ENCODE assay signal across 13 cellular contexts in the genomic region with DNA sequence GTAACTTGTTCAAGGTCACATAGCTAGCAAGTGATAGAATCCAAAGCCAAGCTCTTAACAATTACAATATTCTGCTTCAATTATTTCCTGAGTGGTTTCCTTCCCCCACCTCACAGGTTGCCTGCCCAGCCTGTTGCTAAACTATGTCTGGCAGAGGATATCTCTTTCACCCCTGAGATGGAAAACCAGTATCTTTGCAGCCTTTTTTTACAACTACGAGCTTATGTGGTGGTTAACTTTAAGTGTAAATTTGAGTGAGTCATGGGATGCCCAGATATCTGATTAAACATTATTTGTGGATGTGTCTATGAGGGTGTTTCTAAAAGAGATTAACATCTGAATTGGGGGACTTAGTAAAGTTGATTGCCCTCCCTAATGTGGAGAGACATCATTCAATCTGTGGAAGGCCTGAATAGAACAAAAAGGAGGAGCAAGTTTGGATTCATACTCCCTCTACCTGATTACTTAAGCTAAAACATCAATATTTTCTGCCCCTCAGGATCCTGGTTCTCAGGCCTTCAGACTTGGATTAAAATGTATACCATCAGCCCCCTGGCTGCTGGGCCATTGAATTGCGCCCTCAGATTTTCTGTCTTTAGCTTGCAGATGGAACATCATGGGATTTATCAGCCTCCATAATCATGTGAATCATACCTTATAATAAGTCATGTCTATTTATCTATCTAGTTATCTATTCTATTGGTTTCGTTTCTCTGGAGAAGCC.
A peak's percentile ranks its signal among the peaks of the same experiment; 100 is the strongest.
DNase-seq lines count a peak whose midpoint lies in the region; ATAC-seq, FAIRE-seq and TF ChIP-seq lines count a peak whose summit lies in the region.
"Had no signal": no experiment of that assay in that cellular context is flagged by ENCODE, and none has a peak within 500 bp of the region (broad histone marks: within the 10 kb centered on the region; RNA-seq: fewer than 3 reads in every experiment).

No MANE protein-coding gene starts in this region.

- H3K27me3 ChIP-seq in cardiac muscle cell (no peaks in the 10 kb centered on the region), right atrium auricular region (no peaks in the 10 kb centered on the region), small intestine (ENCODE audit: control insufficient read depth in 2 of 2, insufficient read depth in 2 of 2, low read length in 2 of 2) (no peaks in the 10 kb centered on the region)
- H3K27me3 ChIP-seq: foreskin keratinocyte, neutrophil had no signal

- no peak for ATAC-seq in HG03039 (IDR thresholded peaks at IDR 0.05; ENCODE audit: unreplicated experiment)
- ATAC-seq: foreskin keratinocyte, T-helper 17 cell had no signal

- no peaks in the 10 kb centered on the region for H3K36me3 ChIP-seq in cardiac muscle cell
- no peaks in the 10 kb centered on the region for H3K36me3 ChIP-seq in right atrium auricular region
- H3K36me3 ChIP-seq in small intestine (ENCODE audit: control insufficient read depth in 2 of 2, insufficient read depth in 2 of 2, low read length in 2 of 2) = no peaks in the 10 kb centered on the region
- H3K36me3 ChIP-seq: neutrophil had no signal

- H3K4me1 ChIP-seq in cardiac muscle cell (ENCODE audit: low read depth) = no peaks in the 10 kb centered on the region
- H3K4me1 ChIP-seq in right atrium auricular region = no peaks in the 10 kb centered on the region
- H3K4me1 ChIP-seq in small intestine (ENCODE audit: control insufficient read depth in 2 of 2, insufficient read depth in 1 of 2, low read depth in 1 of 2, low read length in 1 of 2) = no peaks in the 10 kb centered on the region
- H3K4me1 ChIP-seq: foreskin keratinocyte had no signal

- no peak overlapping the region for H3K27ac Mint-ChIP-seq in activated CD4-positive, alpha-beta T cell treated with anti-CD3 and anti-CD28 coated beads, Interleukin-2, amount 10 ng/mL, durations not matched to agents 7 days and 5 days
- H3K27ac Mint-ChIP-seq: T-helper 17 cell had no signal

- no peaks in the 10 kb centered on the region for H3K36me3 Mint-ChIP-seq in activated CD4-positive, alpha-beta T cell treated with anti-CD3 and anti-CD28 coated beads, Interleukin-2, amount 10 ng/mL, durations not matched to agents 7 days and 5 days (ENCODE audit: low read depth)

- 52 to 69% (median 53%) methylated on average over 3 of the region's 3 CpGs for WGBS in small intestine, 3 donors

- H3K27ac ChIP-seq in cardiac muscle cell = no peak overlapping the region
- no peak overlapping the region for H3K27ac ChIP-seq in right atrium auricular region
- no peak overlapping the region for H3K27ac ChIP-seq in small intestine (ENCODE audit: low read depth in 1 of 2, low read length in 1 of 2)
- H3K27ac ChIP-seq: foreskin keratinocyte, neutrophil had no signal

- CTCF ChIA-PET in activated CD4-positive, alpha-beta T cell treated with anti-CD3 and anti-CD28 coated beads, Interleukin-2, amount 10 ng/mL, durations not matched to agents 7 days and 5 days (lab: Charles Lee) = no interaction called here

- TF ChIP-seq CTCF in cardiac muscle cell (IDR thresholded peaks at IDR 0.05; ENCODE audit: low read depth, low read length) = peak; percentile 64
- peak in 1 of 2 donors; percentile 19 for TF ChIP-seq CTCF in right atrium auricular region (IDR thresholded peaks at IDR 0.05)

- no peaks in the 10 kb centered on the region for H3K4me1 Mint-ChIP-seq in activated CD4-positive, alpha-beta T cell treated with anti-CD3 and anti-CD28 coated beads, Interleukin-2, amount 10 ng/mL, durations not matched to agents 7 days and 5 days
- H3K4me1 Mint-ChIP-seq: T-helper 17 cell had no signal

- peaks cover 9% of the 10 kb centered on the region for H3K9me3 Mint-ChIP-seq in activated CD4-positive, alpha-beta T cell treated with anti-CD3 and anti-CD28 coated beads, Interleukin-2, amount 10 ng/mL, durations not matched to agents 7 days and 5 days

- H3K4me3 ChIP-seq in cardiac muscle cell (no peak overlapping the region), right atrium auricular region (no peak overlapping the region), small intestine (ENCODE audit: low read depth in 1 of 2, low read length in 2 of 2) (no peak overlapping the region)

- no peak overlapping the region for H3K4me3 Mint-ChIP-seq in activated CD4-positive, alpha-beta T cell treated with anti-CD3 and anti-CD28 coated beads, Interleukin-2, amount 10 ng/mL, durations not matched to agents 7 days and 5 days
- H3K4me3 Mint-ChIP-seq: T-helper 17 cell had no signal

- FAIRE-seq in RCC 7860 (lab: Jason Lieb, UNC) (no peak), small intestine (lab: Jason Lieb, UNC) (no peak)

- DNase-seq in cardiac muscle cell (ENCODE audit: low read depth in 1 of 2, low spot score in 1 of 2) (peak; percentile 31 to 66), right atrium auricular region (ENCODE audit: low spot score) (no peak), RCC 7860 (ENCODE audit: low spot score) (peak; percentile 7), fibroblast of the conjunctiva (ENCODE audit: low read depth) (peak; percentile 20), cortex of kidney (lab: John Stamatoyannopoulos, UW) (no peak), small intestine (no peak)
- no peak for DNase-seq in activated CD4-positive, alpha-beta T cell treated with anti-CD3 and anti-CD28 coated beads, Interleukin-2, amount 10 ng/mL, durations not matched to agents 7 days and 5 days
- DNase-seq: activated effector memory CD4-positive, alpha-beta T cell treated with anti-CD3 and anti-CD28 coated beads, Interleukin-2, amount 50 U/mL, for 16 hours; NCI-H1417 treated with DMSO at 0.1 percent for 48 hours; T-helper 17 cell had no signal

- H3K27me3 Mint-ChIP-seq in activated CD4-positive, alpha-beta T cell treated with anti-CD3 and anti-CD28 coated beads, Interleukin-2, amount 10 ng/mL, durations not matched to agents 7 days and 5 days = no peaks in the 10 kb centered on the region
- H3K27me3 Mint-ChIP-seq: T-helper 17 cell had no signal

- POLR2A ChIA-PET in activated CD4-positive, alpha-beta T cell treated with anti-CD3 and anti-CD28 coated beads, Interleukin-2, amount 10 ng/mL, durations not matched to agents 7 days and 5 days (lab: Charles Lee) = interaction anchor here (0.6 kb wide), 1 partner anchor 109 kb away, joined by 3 read pairs; no protein-coding TSS in a partner anchor

- H3K9me3 ChIP-seq in cardiac muscle cell (ENCODE audit: low read depth) = no peaks in the 10 kb centered on the region
- H3K9me3 ChIP-seq in right atrium auricular region = no peaks in the 10 kb centered on the region
- no peaks in the 10 kb centered on the region for H3K9me3 ChIP-seq in small intestine (ENCODE audit: control insufficient read depth, low read depth)
- H3K9me3 ChIP-seq: neutrophil had no signal

Comparison
In these comparisons a context has a peak if more than half of its experiments do, and no peak if none do; other contexts are left out.
1. DNase-seq: peak in cardiac muscle cell (2 of 2), RCC 7860 (single experiment) and fibroblast of the conjunctiva (single experiment); none in right atrium auricular region (single experiment), cortex of kidney (single experiment), small intestine (single experiment) and activated CD4-positive, alpha-beta T cell treated with anti-CD3 and anti-CD28 coated beads, Interleukin-2, amount 10 ng/mL, durations not matched to agents 7 days and 5 days (single experiment).